Comparison of ENCODE assay signal across 9 cellular contexts in genomic region chr16:31700200-31700529, GRCh38.
A peak's percentile ranks its signal among the peaks of the same experiment; 100 is the strongest.
DNase-seq lines count a peak whose midpoint lies in the region; ATAC-seq, FAIRE-seq and TF ChIP-seq lines count a peak whose summit lies in the region.
"Had no signal": no experiment of that assay in that cellular context is flagged by ENCODE, and none has a peak within 500 bp of the region (broad histone marks: within the 10 kb centered on the region; RNA-seq: fewer than 3 reads in every experiment).

No MANE protein-coding gene starts in this region.

- H3K27ac ChIP-seq in A549 (no peak overlapping the region; a peak in 1 of 6 replicates), right cardiac atrium (ENCODE audit: low read length) (no peak overlapping the region)
- H3K27ac ChIP-seq: neutrophil had no signal

- TF ChIP-seq EP300 in A549 (IDR thresholded peaks at IDR 0.05): no peak

- peak overlapping the region; percentile 85 for H3K4me3 Mint-ChIP-seq in WTC11
- peak overlapping the region; percentile 81 for H3K4me3 Mint-ChIP-seq in stimulated activated memory B cell treated with anti-CD40 and anti-IgM and Interleukin-4, amounts not matched to agents 10 μg/mL and 1 μg/mL and 100 μg/mL, for 72 hours

- CTCF ChIA-PET in A549 (lab: Yijun Ruan, JAX) (no interaction called here), WTC11 (lab: Charles Lee) (interaction anchor here (1.3 kb wide), 2 partner anchors 11 to 14 kb away, joined by 4 to 6 read pairs; no protein-coding TSS in a partner anchor)

- no peaks in the 10 kb centered on the region for H3K9me3 ChIP-seq in A549
- no peaks in the 10 kb centered on the region for H3K9me3 ChIP-seq in right cardiac atrium (ENCODE audit: control insufficient read depth, low read length)
- H3K9me3 ChIP-seq: neutrophil had no signal

- TF ChIP-seq RAD21 in A549 (conservative IDR thresholded peaks at IDR 0.05 in 1 of 2, IDR thresholded peaks at IDR 0.05 in 1 of 2): no peak

- H3K4me1 Mint-ChIP-seq in WTC11: peaks cover 9% of the 10 kb centered on the region
- H3K4me1 Mint-ChIP-seq in stimulated activated memory B cell treated with anti-CD40 and anti-IgM and Interleukin-4, amounts not matched to agents 10 μg/mL and 1 μg/mL and 100 μg/mL, for 72 hours: peaks cover 23% of the 10 kb centered on the region

- 5% methylated on average over 8 of the region's 8 CpGs for WGBS in A549 (ENCODE audit: missing lambda C conversion rate)
- WGBS in right cardiac atrium: 15% methylated on average over 8 of the region's 8 CpGs

- no peak for TF ChIP-seq POLR2A in A549 (IDR thresholded peaks at IDR 0.05; ENCODE audit: low read length)

- DNase-seq in A549 (ENCODE audit: low read depth in 1 of 2, low spot score in 1 of 2) (peak in 1 of 2 experiments; percentile 87), HPDE6-E6E7 (ENCODE audit: extremely low spot score) (peak; percentile 90), WTC11 (ENCODE audit: low spot score) (no peak), right cardiac atrium (no peak), medulla oblongata (ENCODE audit: extremely low spot score) (no peak)
- no peak for DNase-seq in activated CD4-positive, alpha-beta T cell treated with anti-CD3 and anti-CD28 coated beads, Interleukin-2, amount 50 U/mL, for 1 hour

- peaks cover 3% of the 10 kb centered on the region; the same call in 1 of the 2 replicates for H3K27me3 Mint-ChIP-seq in WTC11 (ENCODE audit: low read depth)
- H3K27me3 Mint-ChIP-seq in stimulated activated memory B cell treated with anti-CD40 and anti-IgM and Interleukin-4, amounts not matched to agents 10 μg/mL and 1 μg/mL and 100 μg/mL, for 72 hours: no peaks in the 10 kb centered on the region

- peak overlapping the region; percentile 79 for H3K4me2 ChIP-seq in A549

- peaks cover 5% of the 10 kb centered on the region; the same call in 2 of the 3 replicates for H3K4me1 ChIP-seq in A549
- no peaks in the 10 kb centered on the region for H3K4me1 ChIP-seq in right cardiac atrium (ENCODE audit: control insufficient read depth, insufficient read depth, low read length)

- POLR2A ChIA-PET in A549 (lab: Yijun Ruan, JAX): interaction anchor here (1.2 kb wide), 1 partner anchor 13 kb away, joined by 5 read pairs; a partner anchor contains a TSS
- POLR2A ChIA-PET in WTC11 (lab: Charles Lee): interaction anchor here (1.2 kb wide), 1 partner anchor 13 kb away, joined by 7 read pairs; a partner anchor contains a TSS

- H3K4me3 ChIP-seq in A549 (peak overlapping the region; percentile 94), GM08714 (ENCODE audit: low read length) (peak overlapping the region; percentile 71; the same call in 1 of the 2 replicates), right cardiac atrium (ENCODE audit: low read length) (peak overlapping the region; percentile 91)

- no peaks in the 10 kb centered on the region for H3K9me3 Mint-ChIP-seq in WTC11
- no peaks in the 10 kb centered on the region for H3K9me3 Mint-ChIP-seq in stimulated activated memory B cell treated with anti-CD40 and anti-IgM and Interleukin-4, amounts not matched to agents 10 μg/mL and 1 μg/mL and 100 μg/mL, for 72 hours

- H3K27me3 ChIP-seq in right cardiac atrium (ENCODE audit: control insufficient read depth, insufficient read depth): no peaks in the 10 kb centered on the region

- ATAC-seq in A549 (peak; percentile 94 to 99; a peak in 5 of 6 replicates), WTC11 (no peak), right cardiac atrium (peak in 1 of 2 donors; percentile 95)
- peak; percentile 96 for ATAC-seq in stimulated activated memory B cell treated with anti-CD40 and anti-IgM and Interleukin-4, amounts not matched to agents 10 μg/mL and 1 μg/mL and 100 μg/mL, for 72 hours

- no peak overlapping the region for H3K27ac Mint-ChIP-seq in WTC11
- peak overlapping the region; percentile 93 for H3K27ac Mint-ChIP-seq in stimulated activated memory B cell treated with anti-CD40 and anti-IgM and Interleukin-4, amounts not matched to agents 10 μg/mL and 1 μg/mL and 100 μg/mL, for 72 hours

- H3K36me3 Mint-ChIP-seq in WTC11: peaks cover 23% of the 10 kb centered on the region
- peaks cover 30% of the 10 kb centered on the region for H3K36me3 Mint-ChIP-seq in stimulated activated memory B cell treated with anti-CD40 and anti-IgM and Interleukin-4, amounts not matched to agents 10 μg/mL and 1 μg/mL and 100 μg/mL, for 72 hours

- intact Hi-C loops in right cardiac atrium (cut with DNase I): no loop called here

- no peak for TF ChIP-seq CTCF in A549 (IDR thresholded peaks at IDR 0.05)
- TF ChIP-seq CTCF in WTC11 (IDR thresholded peaks at IDR 0.05): no peak

- FAIRE-seq in A549 (lab: Jason Lieb, UNC): no peak

TF ChIP-seq in A549, 52 proteins besides CTCF, POLR2A, EP300 and RAD21:
- TF ChIP-seq CHD4 (IDR thresholded peaks at IDR 0.05; ENCODE audit: borderline replicate concordance): no peak

TF ChIP-seq in WTC11, 78 proteins besides CTCF, POLR2A, EP300 and RAD21:
- TF ChIP-seq ZNF232 (CRISPR knock-in tag; IDR thresholded peaks at IDR 0.05) (no peak), CREB1 (CRISPR knock-in tag; IDR thresholded peaks at IDR 0.05) (no peak), ZNF532 (CRISPR knock-in tag; IDR thresholded peaks at IDR 0.05; ENCODE audit: borderline replicate concordance) (no peak), SMAD3 (CRISPR knock-in tag; IDR thresholded peaks at IDR 0.05; ENCODE audit: borderline replicate concordance) (no peak), JUN (CRISPR knock-in tag; IDR thresholded peaks at IDR 0.05) (no peak), E2F4 (CRISPR knock-in tag; IDR thresholded peaks at IDR 0.05; ENCODE audit: borderline replicate concordance, low read depth) (no peak), SP1 (CRISPR knock-in tag; conservative IDR thresholded peaks at IDR 0.05) (no peak), MYBL2 (CRISPR knock-in tag; IDR thresholded peaks at IDR 0.05) (no peak)
